In the genomic region with DNA sequence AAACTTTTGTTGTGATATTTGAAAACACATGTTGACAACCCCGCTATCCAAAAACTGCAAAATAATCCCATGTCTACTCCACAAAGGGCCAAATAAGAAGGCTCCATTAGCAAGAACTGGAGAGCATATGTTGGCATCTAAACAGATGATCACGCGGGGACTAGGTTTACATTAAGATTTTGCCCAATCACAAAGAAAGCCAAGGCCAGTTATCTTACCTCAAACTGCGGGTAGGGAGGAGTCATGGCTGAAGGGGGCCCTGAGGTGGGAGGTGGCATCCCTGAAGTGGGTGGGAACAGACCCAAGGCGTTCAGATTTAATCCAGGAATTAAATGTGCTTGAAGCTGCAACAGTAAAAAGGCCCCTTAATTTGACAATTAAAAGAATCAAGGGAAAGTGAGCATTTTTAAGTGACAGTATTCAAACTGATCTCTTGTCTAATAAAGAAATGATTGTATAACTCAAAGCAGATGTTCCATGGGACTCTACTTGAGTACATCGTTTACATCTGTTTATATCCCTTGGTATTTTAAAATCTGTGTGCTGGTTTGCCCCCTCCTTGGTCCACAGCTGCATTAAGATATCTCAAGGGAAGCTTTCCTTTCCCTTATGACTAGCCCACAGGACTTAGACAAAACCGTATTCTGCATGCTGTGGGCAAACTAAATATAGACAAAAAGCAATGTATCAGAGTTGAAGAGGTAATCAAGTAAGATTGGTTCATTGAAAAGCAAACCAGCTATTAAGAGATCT, we compare ENCODE assay signal across 13 cellular contexts.
"Had no signal": no experiment of that assay in that cellular context is flagged by ENCODE, and none has a peak within 500 bp of the region (broad histone marks: within the 10 kb centered on the region; RNA-seq: fewer than 3 reads in every experiment).

No MANE protein-coding gene starts in this region.

- H3K9me3 ChIP-seq: right atrium auricular region, tibial artery, uterus had no signal

- H3K36me3 Mint-ChIP-seq: naive B cell had no signal

- H3K27ac Mint-ChIP-seq: activated CD4-positive, alpha-beta memory T cell treated with anti-CD3 and anti-CD28 coated beads, Interleukin-2, amount 10 ng/mL, durations not matched to agents 7 days and 5 days; activated naive CD8-positive, alpha-beta T cell had no signal

- H3K36me3 ChIP-seq: right atrium auricular region, tibial artery, uterus had no signal

- H3K4me3 ChIP-seq: dorsolateral prefrontal cortex, esophagus squamous epithelium, right atrium auricular region, tibial artery, uterus had no signal

- H3K27ac ChIP-seq: dorsolateral prefrontal cortex, esophagus squamous epithelium, right atrium auricular region, tibial artery, uterus had no signal

- H3K27me3 ChIP-seq: right atrium auricular region, uterus had no signal

- H3K9me3 Mint-ChIP-seq: activated CD4-positive, alpha-beta memory T cell treated with anti-CD3 and anti-CD28 coated beads, Interleukin-2, amount 10 ng/mL, durations not matched to agents 7 days and 5 days; naive B cell had no signal

- H3K27me3 Mint-ChIP-seq: naive B cell had no signal

- H3K4me1 ChIP-seq: right atrium auricular region, tibial artery, uterus had no signal

- H3K4me3 Mint-ChIP-seq: activated CD4-positive, alpha-beta memory T cell treated with anti-CD3 and anti-CD28 coated beads, Interleukin-2, amount 10 ng/mL, durations not matched to agents 7 days and 5 days; activated naive CD8-positive, alpha-beta T cell had no signal

- DNase-seq: activated CD4-positive, alpha-beta memory T cell treated with anti-CD3 and anti-CD28 coated beads, Interleukin-2, amount 10 ng/mL, durations not matched to agents 7 days and 5 days; activated gamma-delta T cell; activated T-cell treated with anti-CD3 and anti-CD28 coated beads, Interleukin-2, amount 50 U/mL, for 48 hours; dorsolateral prefrontal cortex; esophagus squamous epithelium; hypothalamus; kidney glomerular epithelial cell; naive B cell; small intestine; tibial artery; uterus had no signal
